Comparison of ENCODE assay signal across 1 cellular context in the genomic region with DNA sequence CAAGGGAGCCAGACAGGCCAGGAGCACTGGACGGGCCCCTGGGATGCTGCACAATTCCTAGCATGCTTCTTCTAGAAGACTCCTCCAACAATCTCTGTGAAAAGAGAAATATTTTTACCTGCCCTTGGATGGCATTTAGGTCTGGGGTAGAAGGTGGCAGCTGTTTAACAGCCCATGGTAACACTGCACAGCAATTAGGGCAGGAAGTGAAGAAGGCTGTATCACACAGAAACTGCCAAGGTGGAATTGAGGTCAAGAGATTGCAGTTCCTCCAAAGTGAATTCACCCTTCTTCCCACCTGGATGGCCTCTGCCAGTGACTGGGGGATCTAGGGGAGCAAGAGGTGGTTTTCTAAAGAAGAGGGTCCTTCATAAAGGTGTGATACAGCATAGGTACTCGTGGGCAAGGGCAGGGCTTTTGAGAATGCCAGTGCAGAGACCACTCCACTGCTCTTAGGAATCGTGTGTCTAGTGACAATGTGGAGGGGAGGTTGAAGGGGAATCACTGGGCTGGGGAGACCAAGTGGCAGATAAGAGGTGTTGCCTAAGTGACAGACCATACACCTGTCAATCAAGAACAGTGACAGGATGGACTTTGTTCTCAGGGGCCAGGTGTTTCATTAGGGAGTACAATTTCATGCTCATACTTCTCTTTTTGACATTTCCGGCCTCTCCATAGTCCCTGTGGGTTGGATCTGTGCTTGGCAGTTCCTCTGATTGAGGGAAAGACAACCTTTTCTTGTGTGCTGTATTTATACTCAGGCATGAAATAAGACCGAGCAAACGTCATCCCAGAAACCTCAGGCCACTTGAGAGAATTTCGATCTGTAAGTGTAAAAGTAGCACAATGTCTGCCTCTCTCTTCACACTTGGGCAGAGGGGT.
TF ChIP-seq lines count a peak whose summit lies in the region.

No MANE protein-coding gene starts in this region.

TF ChIP-seq in GM12878, 131 proteins besides CTCF, POLR2A, EP300 and RAD21 (continued from another document):
- TF ChIP-seq, protein P1, sequence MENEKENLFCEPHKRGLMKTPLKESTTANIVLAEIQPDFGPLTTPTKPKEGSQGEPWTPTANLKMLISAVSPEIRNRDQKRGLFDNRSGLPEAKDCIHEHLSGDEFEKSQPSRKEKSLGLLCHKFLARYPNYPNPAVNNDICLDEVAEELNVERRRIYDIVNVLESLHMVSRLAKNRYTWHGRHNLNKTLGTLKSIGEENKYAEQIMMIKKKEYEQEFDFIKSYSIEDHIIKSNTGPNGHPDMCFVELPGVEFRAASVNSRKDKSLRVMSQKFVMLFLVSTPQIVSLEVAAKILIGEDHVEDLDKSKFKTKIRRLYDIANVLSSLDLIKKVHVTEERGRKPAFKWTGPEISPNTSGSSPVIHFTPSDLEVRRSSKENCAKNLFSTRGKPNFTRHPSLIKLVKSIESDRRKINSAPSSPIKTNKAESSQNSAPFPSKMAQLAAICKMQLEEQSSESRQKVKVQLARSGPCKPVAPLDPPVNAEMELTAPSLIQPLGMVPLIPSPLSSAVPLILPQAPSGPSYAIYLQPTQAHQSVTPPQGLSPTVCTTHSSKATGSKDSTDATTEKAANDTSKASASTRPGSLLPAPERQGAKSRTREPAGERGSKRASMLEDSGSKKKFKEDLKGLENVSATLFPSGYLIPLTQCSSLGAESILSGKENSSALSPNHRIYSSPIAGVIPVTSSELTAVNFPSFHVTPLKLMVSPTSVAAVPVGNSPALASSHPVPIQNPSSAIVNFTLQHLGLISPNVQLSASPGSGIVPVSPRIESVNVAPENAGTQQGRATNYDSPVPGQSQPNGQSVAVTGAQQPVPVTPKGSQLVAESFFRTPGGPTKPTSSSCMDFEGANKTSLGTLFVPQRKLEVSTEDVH (IDR thresholded peaks at IDR 0.05; ENCODE audit: low read depth, partially characterized antibody), result no peak
- TF ChIP-seq WRNIP1 (IDR thresholded peaks at IDR 0.05; ENCODE audit: borderline replicate concordance, low read depth, low read length) (no peak), KDM1A (IDR thresholded peaks at IDR 0.05; ENCODE audit: borderline replicate concordance) (no peak), NR2F1 (conservative IDR thresholded peaks at IDR 0.05) (peak; percentile 61), FOS (IDR thresholded peaks at IDR 0.05; ENCODE audit: borderline replicate concordance, extremely low read depth, insufficient read length) (no peak), CREM (IDR thresholded peaks at IDR 0.05; ENCODE audit: low read depth) (peak; percentile 58; the same call in 1 of the 2 replicates), BRCA1 (IDR thresholded peaks at IDR 0.05; ENCODE audit: low read depth, low read length) (no peak), ZBTB11 (CRISPR knock-in tag; IDR thresholded peaks at IDR 0.05) (no peak), BCL3 (IDR thresholded peaks at IDR 0.05; ENCODE audit: borderline replicate concordance, insufficient read depth, low read depth, low read length, poor library complexity, severe bottlenecking) (no peak), RCOR1 (conservative IDR thresholded peaks at IDR 0.05; ENCODE audit: low read depth, low read length) (no peak)
